In genomic region chr7:20343211-20343610, GRCh38 we compare ENCODE assay signal across 15 cellular contexts. TPM values are rescaled to one million over a fixed set of nuclear protein-coding genes. Genes with fewer than 3 reads are reported as not detected.
DNase-seq lines count a peak whose midpoint lies in the region; ATAC-seq and TF ChIP-seq lines count a peak whose summit lies in the region.
"Had no signal": no experiment of that assay in that cellular context is flagged by ENCODE, and none has a peak within 500 bp of the region (broad histone marks: within the 10 kb centered on the region; RNA-seq: fewer than 3 reads in every experiment).

No MANE protein-coding gene starts in this region.

- 37% methylated on average over 3 of the region's 3 CpGs for WGBS in hepatocyte (ENCODE audit: low lambda C conversion rate, missing lambda C conversion rate)

- DNase-seq in breast epithelium (ENCODE audit: low spot score in 2 of 2) (no peak), MCF 10A (ENCODE audit: unreplicated experiment) (no peak), WTC11 (ENCODE audit: low spot score) (peak; percentile 13), hepatocyte (ENCODE audit: low spot score) (no peak), type B pancreatic cell (ENCODE audit: extremely low spot score, unreplicated experiment) (no peak), germinal center (ENCODE audit: low spot score) (no peak)
- DNase-seq in activated CD4-positive, CD25-positive, alpha-beta regulatory T cell (lab: John Stamatoyannopoulos, UW), result no peak
- no peak for DNase-seq in activated T-cell treated with anti-CD3 and anti-CD28 coated beads, Interleukin-2, amount 50 U/mL, for 4 hours
- DNase-seq: activated gamma-delta T cell treated with Interleukin-2 at 50 U/mL for 16 hours, DND-41, upper lobe of left lung had no signal

- BruUV-seq in MCF 10A (replicated peaks; lab: Mats Ljungman, UMichigan), result no TSS peak

- no peaks in the 10 kb centered on the region for H3K4me1 ChIP-seq in breast epithelium
- no peaks in the 10 kb centered on the region for H3K4me1 ChIP-seq in hepatocyte (ENCODE audit: insufficient read depth)
- H3K4me1 ChIP-seq: upper lobe of left lung had no signal

- ATAC-seq in WTC11, result peak; percentile 69
- ATAC-seq in activated T-cell treated with anti-CD3 and anti-CD28 coated beads, Interleukin-2, amount 50 U/mL, for 4 hours, result no peak
- ATAC-seq: natural killer cell treated with Interleukin-12 subunit alpha and Interleukin-12 subunit beta and Interleukin-15 and Interleukin-18, amount 100 ng/mL, for 72 hours had no signal

- no peak overlapping the region for H3K4me3 ChIP-seq in breast epithelium
- no peak overlapping the region for H3K4me3 ChIP-seq in hepatocyte
- H3K4me3 ChIP-seq: upper lobe of left lung had no signal

- TF ChIP-seq POLR2A in breast epithelium (IDR thresholded peaks at IDR 0.05), result no peak

- H3K9me3 ChIP-seq in breast epithelium (no peaks in the 10 kb centered on the region), hepatocyte (ENCODE audit: low read depth) (no peaks in the 10 kb centered on the region)
- H3K9me3 ChIP-seq: upper lobe of left lung had no signal

- no peaks in the 10 kb centered on the region for H3K9me3 Mint-ChIP-seq in MCF 10A (ENCODE audit: unreplicated experiment)
- H3K9me3 Mint-ChIP-seq in WTC11, result no peaks in the 10 kb centered on the region
- H3K9me3 Mint-ChIP-seq in type B pancreatic cell, result no peaks in the 10 kb centered on the region
- no peaks in the 10 kb centered on the region for H3K9me3 Mint-ChIP-seq in activated T-cell treated with anti-CD3 and anti-CD28 coated beads, Interleukin-2, amount 50 U/mL, for 4 hours

- H3K4me3 Mint-ChIP-seq in MCF 10A (ENCODE audit: unreplicated experiment) (no peak overlapping the region), WTC11 (no peak overlapping the region), type B pancreatic cell (no peak overlapping the region)
- H3K4me3 Mint-ChIP-seq in activated T-cell treated with anti-CD3 and anti-CD28 coated beads, Interleukin-2, amount 50 U/mL, for 4 hours, result no peak overlapping the region
- H3K4me3 Mint-ChIP-seq: central memory CD8-positive, alpha-beta T cell; natural killer cell treated with Interleukin-12 subunit alpha and Interleukin-12 subunit beta and Interleukin-15 and Interleukin-18, amount 100 ng/mL, for 72 hours had no signal

- H4K20me1 ChIP-seq in hepatocyte (ENCODE audit: insufficient read depth, poor library complexity, severe bottlenecking), result no peaks in the 10 kb centered on the region

- H3K27me3 Mint-ChIP-seq in MCF 10A (ENCODE audit: insufficient read depth, unreplicated experiment) (no peaks in the 10 kb centered on the region), WTC11 (ENCODE audit: low read depth) (no peaks in the 10 kb centered on the region), type B pancreatic cell (no peaks in the 10 kb centered on the region)
- H3K27me3 Mint-ChIP-seq in activated T-cell treated with anti-CD3 and anti-CD28 coated beads, Interleukin-2, amount 50 U/mL, for 4 hours (ENCODE audit: low read depth), result no peaks in the 10 kb centered on the region
- H3K27me3 Mint-ChIP-seq: central memory CD8-positive, alpha-beta T cell had no signal

- no peak overlapping the region for H2AFZ ChIP-seq in hepatocyte

- intact Hi-C loops in breast epithelium (cut with DNase I; ENCODE audit: low total_unique reads), result no loop called here
- intact Hi-C loops in MCF 10A (cut with micrococcal nuclease), result no loop called here

- H3K27ac ChIP-seq in breast epithelium (peak overlapping the region; percentile 96 to 98), hepatocyte (no peak overlapping the region)
- H3K27ac ChIP-seq: KMS-11, upper lobe of left lung had no signal

- H3K36me3 Mint-ChIP-seq in MCF 10A (ENCODE audit: insufficient read depth, unreplicated experiment) (peaks cover 43% of the 10 kb centered on the region), WTC11 (no peaks in the 10 kb centered on the region), type B pancreatic cell (peaks cover 14% of the 10 kb centered on the region)
- H3K36me3 Mint-ChIP-seq in activated T-cell treated with anti-CD3 and anti-CD28 coated beads, Interleukin-2, amount 50 U/mL, for 4 hours (ENCODE audit: insufficient read depth), result no peaks in the 10 kb centered on the region
- H3K36me3 Mint-ChIP-seq: natural killer cell treated with Interleukin-12 subunit alpha and Interleukin-12 subunit beta and Interleukin-15 and Interleukin-18, amount 100 ng/mL, for 72 hours had no signal

- TF ChIP-seq CTCF in breast epithelium (IDR thresholded peaks at IDR 0.05) (no peak), MCF 10A (IDR thresholded peaks at IDR 0.05; ENCODE audit: unreplicated experiment) (no peak), WTC11 (IDR thresholded peaks at IDR 0.05) (no peak), hepatocyte (IDR thresholded peaks at IDR 0.05; ENCODE audit: poor library complexity) (peak; percentile 28), type B pancreatic cell (conservative IDR thresholded peaks at IDR 0.05) (peak; percentile 53)

- H3K79me2 ChIP-seq in hepatocyte, result peaks cover 66% of the 10 kb centered on the region

- H3K27me3 ChIP-seq in breast epithelium (no peaks in the 10 kb centered on the region), hepatocyte (no peaks in the 10 kb centered on the region)
- H3K27me3 ChIP-seq: upper lobe of left lung had no signal

- POLR2A ChIA-PET in MCF 10A (lab: Yijun Ruan, JAX) (interaction anchor here (0.7 to 4.9 kb wide), 4 partner anchors 8 to 16 kb away, joined by 3 to 47 read pairs (median 23); partner anchors contain the start of gene ITGB8), WTC11 (lab: Charles Lee) (no interaction called here)

- H3K4me2 ChIP-seq in hepatocyte, result no peak overlapping the region
- H3K4me2 ChIP-seq: KMS-11 had no signal

- H3K4me1 Mint-ChIP-seq in MCF 10A (ENCODE audit: insufficient read depth, unreplicated experiment), result peaks cover 25% of the 10 kb centered on the region
- H3K4me1 Mint-ChIP-seq in WTC11, result peaks cover 25% of the 10 kb centered on the region
- H3K4me1 Mint-ChIP-seq in type B pancreatic cell (ENCODE audit: unreplicated experiment), result peaks cover 16% of the 10 kb centered on the region
- no peaks in the 10 kb centered on the region for H3K4me1 Mint-ChIP-seq in activated T-cell treated with anti-CD3 and anti-CD28 coated beads, Interleukin-2, amount 50 U/mL, for 4 hours (ENCODE audit: low read depth)
- H3K4me1 Mint-ChIP-seq: central memory CD8-positive, alpha-beta T cell had no signal

- CTCF ChIA-PET in MCF 10A (lab: Yijun Ruan, JAX) (interaction anchor here (0.8 to 0.9 kb wide), 2 partner anchors 9 to 10 kb away, joined by 3 to 4 read pairs; no protein-coding TSS in a partner anchor), WTC11 (lab: Charles Lee) (interaction anchor here (0.9 to 1.1 kb wide), 3 partner anchors 360 to 629 kb away, joined by 3 to 4 read pairs (median 4); no protein-coding TSS in a partner anchor)

- no peaks in the 10 kb centered on the region for H3K36me3 ChIP-seq in breast epithelium
- no peaks in the 10 kb centered on the region for H3K36me3 ChIP-seq in hepatocyte (replicated peaks; ENCODE audit: insufficient read depth, low read depth)
- H3K36me3 ChIP-seq: upper lobe of left lung had no signal

- H3K9me2 ChIP-seq in hepatocyte (replicated peaks; ENCODE audit: insufficient read depth), result no peaks in the 10 kb centered on the region

- H3K27ac Mint-ChIP-seq in MCF 10A (ENCODE audit: low read depth, unreplicated experiment) (no peak overlapping the region), WTC11 (no peak overlapping the region), type B pancreatic cell (no peak overlapping the region)
- H3K27ac Mint-ChIP-seq: natural killer cell treated with Interleukin-12 subunit alpha and Interleukin-12 subunit beta and Interleukin-15 and Interleukin-18, amount 100 ng/mL, for 72 hours had no signal

TF ChIP-seq in WTC11, 78 proteins besides CTCF, POLR2A, EP300 and RAD21:
- no peak for TF ChIP-seq ZNF232 (CRISPR knock-in tag; IDR thresholded peaks at IDR 0.05)
- no peak for TF ChIP-seq NFYB (CRISPR knock-in tag; conservative IDR thresholded peaks at IDR 0.05; ENCODE audit: low read depth)
- TF ChIP-seq NFATC4 (CRISPR knock-in tag; IDR thresholded peaks at IDR 0.05), result no peak
- TF ChIP-seq OVOL2 (CRISPR knock-in tag; IDR thresholded peaks at IDR 0.05; ENCODE audit: borderline replicate concordance), result no peak
- no peak for TF ChIP-seq TEAD4 (CRISPR knock-in tag; IDR thresholded peaks at IDR 0.05)
- no peak for TF ChIP-seq ZNF396 (CRISPR knock-in tag; IDR thresholded peaks at IDR 0.05; ENCODE audit: borderline replicate concordance)
- no peak for TF ChIP-seq ATF2 (CRISPR knock-in tag; IDR thresholded peaks at IDR 0.05; ENCODE audit: borderline replicate concordance, low read depth)
TF ChIP-seq in WTC11: peak in this region for 0.

RNA-seq across cellular contexts. Expression of gene ITGB8, which starts 12.5 kb away (rescaled TPM):
- total RNA-seq in breast epithelium, result 100 to 1,000 TPM in 1 of 3 donors, 10 to 100 TPM in 1, 1 to 10 TPM in 1; 1.6 to 154 (median 52.1) TPM
- 25.0 and 38.1 TPM in 2 replicates for total RNA-seq in MCF 10A (2022)
- 1.8 to 2.2 TPM (median 1.9 TPM) in 3 replicates for total RNA-seq in WTC11 (2021)
- total RNA-seq in hepatocyte, result 34.2 and 37.0 TPM in 2 replicates
- 6.6 and 7.2 TPM in 2 replicates for polyA plus RNA-seq in hepatocyte
- total RNA-seq in type B pancreatic cell (ENCODE audit: low replicate concordance), result 15.6 and 23.3 TPM in 2 replicates
- under 1 TPM; 0.10 to 0.19 (median 0.11) TPM for total RNA-seq in activated T-cell treated with anti-CD3 and anti-CD28 coated beads, Interleukin-2, amount 50 U/mL, for 4 hours
- total RNA-seq: T-helper 1 cell treated with Interleukin-12 subunit alpha and Interleukin-12 subunit beta and Interleukin-4 antibody, amounts not matched to agents 30 ng/mL and 1 ng/mL, for 36 hours had no signal

Comparison
In these comparisons a context has a peak if more than half of its experiments do, and no peak if none do; other contexts are left out.
1. CTCF ChIP-seq: peak in hepatocyte (single experiment) and type B pancreatic cell (single experiment); none in breast epithelium (0 of 3), MCF 10A (single experiment) and WTC11 (single experiment).